ENCODE assay signal across 1 cellular context in the genomic region with DNA sequence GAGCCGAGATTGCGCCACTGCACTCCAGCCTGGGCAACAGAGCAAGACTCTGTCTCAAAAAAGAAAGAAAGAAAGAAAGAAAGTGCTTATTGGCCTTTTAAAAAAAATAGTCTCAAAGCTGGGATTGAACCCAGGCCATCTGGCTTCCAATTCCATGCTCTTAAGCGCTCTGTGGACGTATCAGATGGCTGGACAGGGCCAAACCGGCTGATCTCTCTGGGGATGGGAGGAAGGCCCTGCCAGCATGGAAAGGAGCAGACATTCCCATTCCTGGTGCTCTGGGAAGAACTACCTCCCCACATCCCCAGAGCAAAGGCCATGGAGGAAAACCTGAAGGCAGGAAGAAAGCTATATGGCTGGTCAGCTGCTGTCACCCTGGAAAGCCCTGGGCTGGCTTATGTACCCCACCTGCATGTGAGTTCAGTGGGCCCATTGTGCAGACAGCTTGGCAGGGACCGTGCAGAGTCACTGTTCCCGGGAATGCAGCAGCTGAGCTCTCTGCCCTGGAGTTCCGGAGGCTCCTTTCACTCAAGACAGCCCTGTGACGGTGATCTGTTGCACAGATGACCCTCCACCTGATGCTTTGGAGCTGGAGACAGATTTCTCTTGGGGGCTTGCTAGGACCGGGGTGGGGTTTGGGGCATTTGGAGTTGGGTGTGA.
TF ChIP-seq lines count a peak whose summit lies in the region.

No MANE protein-coding gene starts in this region.

TF ChIP-seq in IMR-90, 13 proteins besides CTCF, POLR2A, EP300 and RAD21:
- TF ChIP-seq NFE2L2 (IDR thresholded peaks at IDR 0.05; ENCODE audit: low read depth, low read length) (no peak), MAZ (IDR thresholded peaks at IDR 0.05; ENCODE audit: borderline replicate concordance, low read depth, low read length) (no peak), MAFK (IDR thresholded peaks at IDR 0.05; ENCODE audit: low read depth, low read length) (no peak), FOS (IDR thresholded peaks at IDR 0.05; ENCODE audit: low read depth, low read length) (no peak), BHLHE40 (IDR thresholded peaks at IDR 0.05; ENCODE audit: low read depth, low read length) (no peak), CEBPB (IDR thresholded peaks at IDR 0.05; ENCODE audit: low read depth, low read length) (no peak), RFX5 (IDR thresholded peaks at IDR 0.05; ENCODE audit: low read depth, low read length) (no peak)
- TF ChIP-seq, protein P1, sequence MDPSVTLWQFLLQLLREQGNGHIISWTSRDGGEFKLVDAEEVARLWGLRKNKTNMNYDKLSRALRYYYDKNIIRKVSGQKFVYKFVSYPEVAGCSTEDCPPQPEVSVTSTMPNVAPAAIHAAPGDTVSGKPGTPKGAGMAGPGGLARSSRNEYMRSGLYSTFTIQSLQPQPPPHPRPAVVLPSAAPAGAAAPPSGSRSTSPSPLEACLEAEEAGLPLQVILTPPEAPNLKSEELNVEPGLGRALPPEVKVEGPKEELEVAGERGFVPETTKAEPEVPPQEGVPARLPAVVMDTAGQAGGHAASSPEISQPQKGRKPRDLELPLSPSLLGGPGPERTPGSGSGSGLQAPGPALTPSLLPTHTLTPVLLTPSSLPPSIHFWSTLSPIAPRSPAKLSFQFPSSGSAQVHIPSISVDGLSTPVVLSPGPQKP (IDR thresholded peaks at IDR 0.05; ENCODE audit: borderline replicate concordance, low read depth, low read length): no peak
- TF ChIP-seq, protein P2, sequence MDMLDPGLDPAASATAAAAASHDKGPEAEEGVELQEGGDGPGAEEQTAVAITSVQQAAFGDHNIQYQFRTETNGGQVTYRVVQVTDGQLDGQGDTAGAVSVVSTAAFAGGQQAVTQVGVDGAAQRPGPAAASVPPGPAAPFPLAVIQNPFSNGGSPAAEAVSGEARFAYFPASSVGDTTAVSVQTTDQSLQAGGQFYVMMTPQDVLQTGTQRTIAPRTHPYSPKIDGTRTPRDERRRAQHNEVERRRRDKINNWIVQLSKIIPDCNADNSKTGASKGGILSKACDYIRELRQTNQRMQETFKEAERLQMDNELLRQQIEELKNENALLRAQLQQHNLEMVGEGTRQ (IDR thresholded peaks at IDR 0.05; ENCODE audit: low read depth, low read length): no peak
